Comparison of ENCODE assay signal across 31 cellular contexts in the genomic region with DNA sequence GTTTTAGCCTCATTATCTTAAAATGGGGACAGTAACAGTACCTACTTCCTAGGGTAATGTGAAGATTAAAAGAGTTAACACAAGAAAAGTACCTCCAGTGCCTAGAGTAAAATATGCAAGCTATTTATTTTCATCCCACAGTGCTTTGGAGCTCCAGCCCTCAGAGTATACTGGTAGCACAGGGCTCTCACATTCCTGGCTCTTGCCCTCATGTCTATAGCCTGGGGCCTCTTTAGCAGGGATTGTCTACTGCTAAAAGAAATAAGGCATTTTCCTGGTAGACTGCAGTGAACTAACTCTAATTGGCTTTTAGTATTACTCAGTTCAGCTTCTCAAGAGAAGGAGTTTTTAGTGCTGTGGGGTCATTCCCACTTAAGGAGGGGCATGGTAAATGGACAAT.
DNase-seq lines count a peak whose midpoint lies in the region; ATAC-seq and TF ChIP-seq lines count a peak whose summit lies in the region.
"Had no signal": no experiment of that assay in that cellular context is flagged by ENCODE, and none has a peak within 500 bp of the region (broad histone marks: within the 10 kb centered on the region; RNA-seq: fewer than 3 reads in every experiment).

No MANE protein-coding gene starts in this region.

- H3K27ac Mint-ChIP-seq in activated T-cell treated with anti-CD3 and anti-CD28 coated beads, Interleukin-2, amount 50 U/mL, for 72 hours, result no peak overlapping the region
- H3K27ac Mint-ChIP-seq: activated naive CD4-positive, alpha-beta T cell treated with anti-CD3 and anti-CD28 coated beads, Interleukin-2, amount 10 ng/mL, durations not matched to agents 7 days and 5 days; activated T-helper 1 cell treated with anti-CD3 and anti-CD28 coated beads, Interleukin-12 subunit alpha, Interleukin-12 subunit beta, Interleukin-2, Interleukin-4 antibody, amounts not matched to agents 30 ng/mL and 10 ng/mL and 1 ng/mL, durations not matched to agents 14 hours and 24 hours and 36 hours; CD4-positive, alpha-beta T cell; naive thymus-derived CD8-positive, alpha-beta T cell; T-helper 1 cell treated with Interleukin-12 subunit alpha and Interleukin-12 subunit beta and Interleukin-4 antibody, amounts not matched to agents 30 μg/mL and 1 μg/mL, for 36 hours had no signal

- H3K36me3 Mint-ChIP-seq in activated T-cell treated with anti-CD3 and anti-CD28 coated beads, Interleukin-2, amount 50 U/mL, for 72 hours (ENCODE audit: insufficient read depth in 2 of 2), result peaks cover 7 to 8% of the 10 kb centered on the region in 2 donors
- H3K36me3 Mint-ChIP-seq: activated naive CD4-positive, alpha-beta T cell treated with anti-CD3 and anti-CD28 coated beads, Interleukin-2, amount 10 ng/mL, durations not matched to agents 7 days and 5 days had no signal

- TF ChIP-seq CTCF in BE2C (IDR thresholded peaks at IDR 0.05; ENCODE audit: low read depth, low read length), result no peak

- H3K4me3 ChIP-seq in adipocyte (ENCODE audit: low read length) (no peak overlapping the region), BE2C (ENCODE audit: low read depth, low read length) (no peak overlapping the region)
- H3K4me3 ChIP-seq: breast epithelium, HAP-1, prostate gland, thyroid gland had no signal

- H3K9ac ChIP-seq in adipocyte (ENCODE audit: low read length), result no peak overlapping the region
- H3K9ac ChIP-seq: KMS-11, SK-N-SH had no signal

- peaks cover 4 to 6% of the 10 kb centered on the region in 2 donors for H3K9me3 Mint-ChIP-seq in activated T-cell treated with anti-CD3 and anti-CD28 coated beads, Interleukin-2, amount 50 U/mL, for 72 hours
- H3K9me3 Mint-ChIP-seq: activated T-helper 1 cell treated with anti-CD3 and anti-CD28 coated beads, Interleukin-12 subunit alpha, Interleukin-12 subunit beta, Interleukin-2, Interleukin-4 antibody, amounts not matched to agents 30 ng/mL and 10 ng/mL and 1 ng/mL, durations not matched to agents 14 hours and 24 hours and 36 hours; T-helper 1 cell treated with Interleukin-12 subunit alpha and Interleukin-12 subunit beta and Interleukin-4 antibody, amounts not matched to agents 30 μg/mL and 1 μg/mL, for 36 hours had no signal

- no peaks in the 10 kb centered on the region for H3K4me1 Mint-ChIP-seq in activated T-cell treated with anti-CD3 and anti-CD28 coated beads, Interleukin-2, amount 50 U/mL, for 72 hours (ENCODE audit: low read depth)
- H3K4me1 Mint-ChIP-seq: activated naive CD4-positive, alpha-beta T cell treated with anti-CD3 and anti-CD28 coated beads, Interleukin-2, amount 10 ng/mL, durations not matched to agents 7 days and 5 days had no signal

- no peaks in the 10 kb centered on the region for H3K4me1 ChIP-seq in adipocyte (ENCODE audit: control insufficient read depth, insufficient read depth, low read length)
- no peaks in the 10 kb centered on the region for H3K4me1 ChIP-seq in BE2C
- H3K4me1 ChIP-seq: breast epithelium, HAP-1, prostate gland, thyroid gland had no signal

- H3K36me3 ChIP-seq in adipocyte (ENCODE audit: control insufficient read depth, insufficient read depth, low read length, severe bottlenecking) (no peaks in the 10 kb centered on the region), BE2C (no peaks in the 10 kb centered on the region)
- H3K36me3 ChIP-seq: breast epithelium, HAP-1, prostate gland, thyroid gland had no signal

- H3K9me3 ChIP-seq in adipocyte (ENCODE audit: control insufficient read depth, low read length) (peaks cover under 1% of the 10 kb centered on the region), BE2C (no peaks in the 10 kb centered on the region)
- H3K9me3 ChIP-seq: breast epithelium, HAP-1, prostate gland, SK-N-SH, thyroid gland had no signal

- no peaks in the 10 kb centered on the region for H3K27me3 Mint-ChIP-seq in activated T-cell treated with anti-CD3 and anti-CD28 coated beads, Interleukin-2, amount 50 U/mL, for 72 hours (ENCODE audit: low read depth)
- H3K27me3 Mint-ChIP-seq: activated naive CD4-positive, alpha-beta T cell treated with anti-CD3 and anti-CD28 coated beads, Interleukin-2, amount 10 ng/mL, durations not matched to agents 7 days and 5 days; CD4-positive, alpha-beta T cell; naive thymus-derived CD8-positive, alpha-beta T cell had no signal

- no peak for ATAC-seq in HG02885 (IDR thresholded peaks at IDR 0.05; ENCODE audit: poor library complexity, unreplicated experiment)
- no peak for ATAC-seq in activated T-cell treated with anti-CD3 and anti-CD28 coated beads, Interleukin-2, amount 50 U/mL, for 72 hours (replicated peaks in 1 of 2)
- ATAC-seq: left ventricle myocardium superior; naive thymus-derived CD8-positive, alpha-beta T cell; PC-3; Right ventricle myocardium inferior; sciatic nerve had no signal

- H3K4me3 Mint-ChIP-seq in activated T-cell treated with anti-CD3 and anti-CD28 coated beads, Interleukin-2, amount 50 U/mL, for 72 hours, result no peak overlapping the region
- H3K4me3 Mint-ChIP-seq: activated naive CD4-positive, alpha-beta T cell treated with anti-CD3 and anti-CD28 coated beads, Interleukin-2, amount 10 ng/mL, durations not matched to agents 7 days and 5 days; activated T-helper 1 cell treated with anti-CD3 and anti-CD28 coated beads, Interleukin-12 subunit alpha, Interleukin-12 subunit beta, Interleukin-2, Interleukin-4 antibody, amounts not matched to agents 30 ng/mL and 10 ng/mL and 1 ng/mL, durations not matched to agents 14 hours and 24 hours and 36 hours; CD4-positive, alpha-beta T cell; naive thymus-derived CD8-positive, alpha-beta T cell; T-helper 1 cell treated with Interleukin-12 subunit alpha and Interleukin-12 subunit beta and Interleukin-4 antibody, amounts not matched to agents 30 μg/mL and 1 μg/mL, for 36 hours had no signal

- peak; percentile 51 for DNase-seq in ELF-1 (ENCODE audit: low read depth, low spot score)
- peak; percentile 59 for DNase-seq in adipocyte (ENCODE audit: low read depth)
- DNase-seq in islet precursor cell, result peak; percentile 84
- no peak for DNase-seq in BE2C
- no peak for DNase-seq in activated T-cell treated with anti-CD3 and anti-CD28 coated beads, Interleukin-2, amount 50 U/mL, for 72 hours
- no peak for DNase-seq in activated CD4-positive, alpha-beta T cell treated with anti-CD3 and anti-CD28 coated beads, Interleukin-2, amount 50 U/mL, for 1 hour
- DNase-seq: activated CD4-positive, alpha-beta T cell treated with anti-CD3 and anti-CD28 coated beads, Interleukin-2, amount 50 U/mL, for 48 hours; activated CD4-positive, CD25-positive, alpha-beta regulatory T cell; activated naive CD4-positive, alpha-beta T cell treated with anti-CD3 and anti-CD28 coated beads, Interleukin-2, amount 10 ng/mL, durations not matched to agents 7 days and 5 days; amygdala; CD4-positive, alpha-beta T cell; left ventricle myocardium superior; MM.1S; naive thymus-derived CD8-positive, alpha-beta T cell; NCI-H1930; NCI-H2171 treated with DMSO at 0.1 percent for 48 hours; NCI-H524; nucleus accumbens; PC-3; SK-N-SH; stimulated activated CD4-positive, alpha-beta T cell treated with anti-CD3 and anti-CD28 coated beads, Interleukin-4, amount 100 ng/mL, for 24 hours; thyroid gland had no signal

- no peaks in the 10 kb centered on the region for H3K27me3 ChIP-seq in adipocyte (replicated peaks; ENCODE audit: control insufficient read depth, insufficient read depth, low read length)
- no peaks in the 10 kb centered on the region for H3K27me3 ChIP-seq in BE2C
- H3K27me3 ChIP-seq: thyroid gland had no signal

Comparison
In these comparisons a context has a peak if more than half of its experiments do, and no peak if none do; other contexts are left out.
1. DNase-seq: peak in ELF-1 (single experiment), adipocyte (single experiment) and islet precursor cell (single experiment); none in BE2C (single experiment), activated T-cell treated with anti-CD3 and anti-CD28 coated beads, Interleukin-2, amount 50 U/mL, for 72 hours (0 of 2) and activated CD4-positive, alpha-beta T cell treated with anti-CD3 and anti-CD28 coated beads, Interleukin-2, amount 50 U/mL, for 1 hour (single experiment).